ENCODE assay signal across 20 cellular contexts in the genomic region with DNA sequence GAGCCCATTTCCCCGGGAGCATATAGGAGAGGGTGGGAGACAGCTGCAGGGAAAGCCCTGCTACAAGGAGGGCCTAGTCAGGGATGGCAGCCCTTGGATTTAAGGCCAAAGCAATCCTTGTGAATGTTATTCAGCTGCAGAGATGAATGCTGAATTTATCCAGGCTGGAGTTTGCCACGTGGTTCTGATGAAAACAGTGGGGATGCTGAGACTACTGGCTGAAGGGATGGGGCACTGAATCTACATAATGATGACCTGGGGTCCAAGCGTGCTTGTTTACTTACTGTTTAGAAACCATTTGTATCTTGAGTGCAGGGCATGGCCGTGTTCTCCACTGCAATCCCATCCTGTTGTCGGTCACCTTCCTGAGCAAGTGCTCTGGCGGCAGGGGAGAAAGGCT.
"Had no signal": no experiment of that assay in that cellular context is flagged by ENCODE, and none has a peak within 500 bp of the region (broad histone marks: within the 10 kb centered on the region; RNA-seq: fewer than 3 reads in every experiment).

No MANE protein-coding gene starts in this region.

- DNase-seq: activated CD4-positive, alpha-beta T cell treated with anti-CD3 and anti-CD28 coated beads for 48 hours; activated CD8-positive, alpha-beta memory T cell treated with anti-CD3 and anti-CD28 coated beads, Interleukin-2, amount 10 ng/mL, durations not matched to agents 7 days and 5 days; activated CD8-positive, alpha-beta T cell treated with anti-CD3 and anti-CD28 coated beads for 36 hours; activated effector memory CD4-positive, alpha-beta T cell treated with anti-CD3 and anti-CD28 coated beads, Interleukin-2, amount 50 U/mL, for 16 hours; activated naive CD4-positive, alpha-beta T cell treated with anti-CD3 and anti-CD28 coated beads, Interleukin-2, amount 10 ng/mL, durations not matched to agents 7 days and 5 days; activated T-cell treated with anti-CD3 and anti-CD28 coated beads for 4 hours; brain microvascular endothelial cell; central memory CD4-positive, alpha-beta T cell; esophagus squamous epithelium; heart right ventricle; lower lobe of right lung; naive thymus-derived CD4-positive, alpha-beta T cell; stimulated activated CD4-positive, alpha-beta T cell treated with anti-CD3 and anti-CD28 coated beads, Interleukin-12 subunit alpha, Interleukin-12 subunit beta, amount 100 ng/mL, for 4 hours; stimulated activated CD4-positive, alpha-beta T cell treated with anti-CD3 and anti-CD28 coated beads, Interleukin-4, amount 100 ng/mL, for 4 hours; stimulated activated naive CD8-positive, alpha-beta T cell treated with anti-CD3 and anti-CD28 coated beads, Interleukin-15, Interleukin-2, amounts not matched to agents 100 U/mL and 50 U/mL, for 24 hours had no signal

- ATAC-seq: activated CD8-positive, alpha-beta memory T cell treated with anti-CD3 and anti-CD28 coated beads, Interleukin-2, amount 10 ng/mL, durations not matched to agents 7 days and 5 days; activated CD8-positive, alpha-beta T cell treated with anti-CD3 and anti-CD28 coated beads for 36 hours; gastroesophageal sphincter; heart right ventricle; lower lobe of right lung; naive thymus-derived CD4-positive, alpha-beta T cell; stimulated activated naive CD8-positive, alpha-beta T cell treated with anti-CD3 and anti-CD28 coated beads, Interleukin-15, Interleukin-2, amounts not matched to agents 100 U/mL and 50 U/mL, for 24 hours had no signal

- H3K27me3 ChIP-seq: ascending aorta, brain microvascular endothelial cell, esophagus squamous epithelium, gastroesophageal sphincter, heart right ventricle, right atrium auricular region, tibial nerve had no signal

- H3K27ac ChIP-seq: ascending aorta, brain microvascular endothelial cell, esophagus squamous epithelium, gastroesophageal sphincter, heart right ventricle, lower lobe of right lung, prostate gland, right atrium auricular region, tibial nerve had no signal
